ENCODE assay signal across 6 cellular contexts in genomic region chr2:116917196-116917595, GRCh38.
"Had no signal": no experiment of that assay in that cellular context is flagged by ENCODE, and none has a peak within 500 bp of the region (broad histone marks: within the 10 kb centered on the region; RNA-seq: fewer than 3 reads in every experiment).

No MANE protein-coding gene starts in this region.

- H3K27ac Mint-ChIP-seq: HFFc6, IgD-negative memory B cell had no signal

- DNase-seq: GM23248, GOT3, H7, HFFc6 had no signal

- H3K4me3 Mint-ChIP-seq: HFFc6, IgD-negative memory B cell had no signal

- H3K36me3 Mint-ChIP-seq: IgD-negative memory B cell had no signal

- ATAC-seq: HCT116 had no signal

- H3K4me1 Mint-ChIP-seq: IgD-negative memory B cell had no signal

- H3K27me3 Mint-ChIP-seq: IgD-negative memory B cell had no signal
